In genomic region chr7:133633055-133633454, GRCh38 we compare ENCODE assay signal across 15 cellular contexts.
A peak's percentile ranks its signal among the peaks of the same experiment; 100 is the strongest.
DNase-seq lines count a peak whose midpoint lies in the region; ATAC-seq and TF ChIP-seq lines count a peak whose summit lies in the region.
"Had no signal": no experiment of that assay in that cellular context is flagged by ENCODE, and none has a peak within 500 bp of the region (broad histone marks: within the 10 kb centered on the region; RNA-seq: fewer than 3 reads in every experiment).

No MANE protein-coding gene starts in this region.

- peaks cover 1% of the 10 kb centered on the region for H3K4me1 Mint-ChIP-seq in activated CD4-positive, alpha-beta memory T cell treated with anti-CD3 and anti-CD28 coated beads, Interleukin-2, amount 10 ng/mL, durations not matched to agents 7 days and 5 days
- H3K4me1 Mint-ChIP-seq: activated naive CD8-positive, alpha-beta T cell treated with anti-CD3 and anti-CD28 coated beads, Interleukin-2, amount 10 ng/mL, durations not matched to agents 7 days and 5 days had no signal

- H3K4me3 Mint-ChIP-seq in activated CD4-positive, alpha-beta memory T cell treated with anti-CD3 and anti-CD28 coated beads, Interleukin-2, amount 10 ng/mL, durations not matched to agents 7 days and 5 days: no peak overlapping the region
- H3K4me3 Mint-ChIP-seq: activated naive CD8-positive, alpha-beta T cell treated with anti-CD3 and anti-CD28 coated beads, Interleukin-2, amount 10 ng/mL, durations not matched to agents 7 days and 5 days; natural killer cell had no signal

- ATAC-seq in PC-3: peak; percentile 48; the same call in 1 of the 2 replicates
- ATAC-seq: A549, natural killer cell had no signal

- H3K4me1 ChIP-seq in PC-3 (ENCODE audit: insufficient read depth, low read length) (peaks cover 5% of the 10 kb centered on the region), esophagus squamous epithelium (peaks cover 0 to 22% (median 4%) of the 10 kb centered on the region in 3 donors), smooth muscle cell (ENCODE audit: low read depth) (no peaks in the 10 kb centered on the region)
- H3K4me1 ChIP-seq: A549 had no signal

- H3F3A ChIP-seq in PC-3 (ENCODE audit: low read length, unreplicated experiment): no peaks in the 10 kb centered on the region
- H3F3A ChIP-seq in smooth muscle cell (ENCODE audit: low read depth): no peaks in the 10 kb centered on the region

- H4K20me1 ChIP-seq in PC-3 (ENCODE audit: low read length): no peaks in the 10 kb centered on the region
- no peaks in the 10 kb centered on the region for H4K20me1 ChIP-seq in smooth muscle cell (ENCODE audit: low read depth)

- H3K9ac ChIP-seq in PC-3 (ENCODE audit: low read length) (no peak overlapping the region), smooth muscle cell (ENCODE audit: low read depth) (no peak overlapping the region)

- H3K36me3 ChIP-seq in PC-3 (ENCODE audit: low read depth, low read length) (peaks cover 2% of the 10 kb centered on the region; the same call in 1 of the 2 replicates), esophagus squamous epithelium (peaks cover 0 to 17% (median 0%) of the 10 kb centered on the region in 3 donors), smooth muscle cell (ENCODE audit: low read depth) (peaks cover 12% of the 10 kb centered on the region)

- no peak overlapping the region for H3K4me3 ChIP-seq in PC-3 (ENCODE audit: low read length)
- H3K4me3 ChIP-seq in esophagus squamous epithelium: peak overlapping the region in 2 of 4 donors; percentile 3 to 26
- no peak overlapping the region for H3K4me3 ChIP-seq in smooth muscle cell
- H3K4me3 ChIP-seq: A549 had no signal

- peaks cover 9% of the 10 kb centered on the region for H3K36me3 Mint-ChIP-seq in activated CD4-positive, alpha-beta memory T cell treated with anti-CD3 and anti-CD28 coated beads, Interleukin-2, amount 10 ng/mL, durations not matched to agents 7 days and 5 days (ENCODE audit: low read depth)
- H3K36me3 Mint-ChIP-seq: natural killer cell had no signal

- DNase-seq in NCI-H510A treated with DMSO at 0.1 percent for 48 hours (lab: John Stamatoyannopoulos, UW): peak; percentile 39
- DNase-seq in NCI-H510A (lab: John Stamatoyannopoulos, UW): no peak
- DNase-seq in PC-3: peak; percentile 80
- no peak for DNase-seq in esophagus squamous epithelium (lab: John Stamatoyannopoulos, UW)
- no peak for DNase-seq in smooth muscle cell (lab: John Stamatoyannopoulos, UW; ENCODE audit: unreplicated experiment)
- no peak for DNase-seq in activated CD4-positive, alpha-beta memory T cell treated with anti-CD3 and anti-CD28 coated beads, Interleukin-2, amount 10 ng/mL, durations not matched to agents 7 days and 5 days
- no peak for DNase-seq in amygdala (lab: John Stamatoyannopoulos, UW)
- no peak for DNase-seq in C1 segment of cervical spinal cord (lab: John Stamatoyannopoulos, UW)
- DNase-seq: activated naive CD8-positive, alpha-beta T cell treated with anti-CD3 and anti-CD28 coated beads, Interleukin-2, amount 10 ng/mL, durations not matched to agents 7 days and 5 days; effector CD8-positive, alpha-beta T cell; Karpas-422; natural killer cell; stimulated activated CD4-positive, alpha-beta T cell treated with anti-CD3 and anti-CD28 coated beads, Interleukin-12 subunit alpha, Interleukin-12 subunit beta, amount 100 ng/mL, for 4 hours; stimulated activated CD8-positive, alpha-beta memory T cell treated with anti-CD3 and anti-CD28 coated beads, Interleukin-4, amount 100 ng/mL, for 48 hours had no signal

- 32 to 47% methylated on average over 1 of the region's 2 CpGs for WGBS in esophagus squamous epithelium, 2 donors
- WGBS in smooth muscle cell (ENCODE audit: low lambda C conversion rate): 43% methylated on average over 2 of the region's 2 CpGs

- TF ChIP-seq CTCF in PC-3 (conservative IDR thresholded peaks at IDR 0.05; ENCODE audit: low read depth, low read length) (no peak), esophagus squamous epithelium (IDR thresholded peaks at IDR 0.05) (no peak), smooth muscle cell (IDR thresholded peaks at IDR 0.05; ENCODE audit: borderline replicate concordance, insufficient read depth, poor library complexity, severe bottlenecking) (no peak)

- H3K9me2 ChIP-seq in PC-3 (replicated peaks; ENCODE audit: low read length): no peaks in the 10 kb centered on the region

- no peak overlapping the region for H2AFZ ChIP-seq in PC-3 (ENCODE audit: low read length)
- H2AFZ ChIP-seq in smooth muscle cell (ENCODE audit: low read depth): no peak overlapping the region

- peak overlapping the region; percentile 26; the same call in 1 of the 2 replicates for H3K4me2 ChIP-seq in PC-3 (ENCODE audit: low read length)
- H3K4me2 ChIP-seq in smooth muscle cell: peak overlapping the region; percentile 35
- H3K4me2 ChIP-seq: A549 had no signal

- H3K79me2 ChIP-seq in PC-3 (ENCODE audit: low read length) (no peaks in the 10 kb centered on the region), smooth muscle cell (ENCODE audit: low read depth) (no peaks in the 10 kb centered on the region)

- BruUV-seq in PC-3 (replicated peaks; lab: Mats Ljungman, UMichigan): no TSS peak

- CTCF ChIA-PET in PC-3 (lab: Charles Lee): no interaction called here
- CTCF ChIA-PET in activated CD4-positive, alpha-beta memory T cell treated with anti-CD3 and anti-CD28 coated beads, Interleukin-2, amount 10 ng/mL, durations not matched to agents 7 days and 5 days (lab: Charles Lee): no interaction called here

- H3K27ac Mint-ChIP-seq in activated CD4-positive, alpha-beta memory T cell treated with anti-CD3 and anti-CD28 coated beads, Interleukin-2, amount 10 ng/mL, durations not matched to agents 7 days and 5 days: no peak overlapping the region
- H3K27ac Mint-ChIP-seq: activated naive CD8-positive, alpha-beta T cell treated with anti-CD3 and anti-CD28 coated beads, Interleukin-2, amount 10 ng/mL, durations not matched to agents 7 days and 5 days; natural killer cell had no signal

- H3K9me3 ChIP-seq in PC-3 (ENCODE audit: low read length) (no peaks in the 10 kb centered on the region), esophagus squamous epithelium (no peaks in the 10 kb centered on the region), smooth muscle cell (replicated peaks; ENCODE audit: low read depth) (no peaks in the 10 kb centered on the region)
- H3K9me3 ChIP-seq: A549 had no signal

- H3K27ac ChIP-seq in PC-3 (ENCODE audit: low read length) (no peak overlapping the region), esophagus squamous epithelium (peak overlapping the region in 3 of 4 donors; percentile 58 to 70 (median 63)), smooth muscle cell (ENCODE audit: low read depth) (peak overlapping the region; percentile 44)
- H3K27ac ChIP-seq: A549 had no signal

- no peak for TF ChIP-seq POLR2A in esophagus squamous epithelium (IDR thresholded peaks at IDR 0.05)

- POLR2A ChIA-PET in PC-3 (lab: Charles Lee; ENCODE audit: unreplicated experiment): no interaction called here
- POLR2A ChIA-PET in activated CD4-positive, alpha-beta memory T cell treated with anti-CD3 and anti-CD28 coated beads, Interleukin-2, amount 10 ng/mL, durations not matched to agents 7 days and 5 days (lab: Charles Lee): no interaction called here

- intact Hi-C loops in PC-3 (cut with micrococcal nuclease) (no loop called here), esophagus squamous epithelium (cut with DNase I) (no loop called here)

- no peaks in the 10 kb centered on the region for H3K9me3 Mint-ChIP-seq in activated CD4-positive, alpha-beta memory T cell treated with anti-CD3 and anti-CD28 coated beads, Interleukin-2, amount 10 ng/mL, durations not matched to agents 7 days and 5 days
- H3K9me3 Mint-ChIP-seq: natural killer cell had no signal

- no peaks in the 10 kb centered on the region for H3K27me3 Mint-ChIP-seq in activated CD4-positive, alpha-beta memory T cell treated with anti-CD3 and anti-CD28 coated beads, Interleukin-2, amount 10 ng/mL, durations not matched to agents 7 days and 5 days
- H3K27me3 Mint-ChIP-seq: activated naive CD8-positive, alpha-beta T cell treated with anti-CD3 and anti-CD28 coated beads, Interleukin-2, amount 10 ng/mL, durations not matched to agents 7 days and 5 days had no signal

- H3K27me3 ChIP-seq in PC-3 (ENCODE audit: low read length) (no peaks in the 10 kb centered on the region), esophagus squamous epithelium (no peaks in the 10 kb centered on the region), smooth muscle cell (ENCODE audit: low read depth) (no peaks in the 10 kb centered on the region)

Comparison
In these comparisons a context has a peak if more than half of its experiments do, and no peak if none do; other contexts are left out.
1. DNase-seq: peak in NCI-H510A treated with DMSO at 0.1 percent for 48 hours (single experiment) and PC-3 (single experiment); none in NCI-H510A (single experiment), esophagus squamous epithelium (single experiment), smooth muscle cell (single experiment), activated CD4-positive, alpha-beta memory T cell treated with anti-CD3 and anti-CD28 coated beads, Interleukin-2, amount 10 ng/mL, durations not matched to agents 7 days and 5 days (single experiment), amygdala (0 of 56) and C1 segment of cervical spinal cord (0 of 14).